27 cellular contexts compared by ENCODE assay signal in the genomic region with DNA sequence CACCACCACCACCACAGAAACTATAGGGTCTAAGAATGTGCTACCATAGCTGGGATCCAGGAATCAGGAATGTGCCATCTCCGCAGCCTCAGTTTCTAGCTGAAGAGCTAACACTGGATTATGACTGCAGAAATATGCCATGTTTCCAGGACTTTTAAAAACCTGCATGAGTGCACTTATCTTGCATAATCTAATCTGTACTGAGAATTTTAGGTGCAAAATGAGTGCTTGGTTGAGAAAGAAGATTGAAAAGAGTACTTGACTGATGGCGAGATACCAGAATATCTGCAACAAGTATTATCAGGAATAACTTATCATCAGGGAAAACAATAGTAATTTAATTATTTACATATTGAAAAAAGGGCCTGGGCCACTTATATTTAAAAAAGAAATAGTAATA.
"Had no signal": no experiment of that assay in that cellular context is flagged by ENCODE, and none has a peak within 500 bp of the region (broad histone marks: within the 10 kb centered on the region; RNA-seq: fewer than 3 reads in every experiment).

No MANE protein-coding gene starts in this region.

- H3K27me3 ChIP-seq: colonic mucosa, esophagus muscularis mucosa, gastrocnemius medialis, gastroesophageal sphincter, heart left ventricle had no signal

- DNase-seq: colonic mucosa; cortex of kidney; dermis blood vessel endothelial cell; dorsolateral prefrontal cortex; effector CD4-positive, alpha-beta T cell; effector CD8-positive, alpha-beta T cell; effector memory CD4-positive, alpha-beta T cell; effector memory CD8-positive, alpha-beta T cell; endodermal cell; erythroblast; esophagus squamous epithelium; foreskin fibroblast; foreskin keratinocyte; foreskin melanocyte; gastrocnemius medialis; glutamatergic neuron; head of caudate nucleus; heart left ventricle had no signal

- H3K27ac ChIP-seq: colonic mucosa, coronary artery, dorsolateral prefrontal cortex, epithelial cell of prostate, esophagus muscularis mucosa, esophagus squamous epithelium, foreskin keratinocyte, gastrocnemius medialis, gastroesophageal sphincter, heart left ventricle had no signal

- ATAC-seq: effector memory CD8-positive, alpha-beta T cell; esophagus mucosa; foreskin keratinocyte; gastrocnemius medialis; gastroesophageal sphincter; heart left ventricle had no signal

- H3K4me3 ChIP-seq: colonic mucosa, coronary artery, dorsolateral prefrontal cortex, esophagus muscularis mucosa, esophagus squamous epithelium, gastrocnemius medialis, gastroesophageal sphincter, heart left ventricle had no signal

- H3K36me3 ChIP-seq: colonic mucosa, esophagus muscularis mucosa, esophagus squamous epithelium, gastrocnemius medialis, gastroesophageal sphincter, heart left ventricle had no signal

- FAIRE-seq: colon, endometrium, frontal cortex had no signal

- H3K9me3 ChIP-seq: colonic mucosa, esophagus squamous epithelium, gastrocnemius medialis had no signal

- H3K4me3 Mint-ChIP-seq: dendritic cell treated with granulocyte-macrophage colony-stimulating factor and Interleukin-4, amounts not matched to agents 40 ng/mL and 50 ng/mL, for 4 days; effector memory CD8-positive, alpha-beta T cell; endodermal cell had no signal

- H3K4me1 ChIP-seq: colonic mucosa, esophagus muscularis mucosa, esophagus squamous epithelium, foreskin keratinocyte, gastroesophageal sphincter had no signal

- H3K27ac Mint-ChIP-seq: dendritic cell treated with granulocyte-macrophage colony-stimulating factor and Interleukin-4, amounts not matched to agents 40 ng/mL and 50 ng/mL, for 4 days; effector memory CD8-positive, alpha-beta T cell; endodermal cell had no signal

- H3K9me3 Mint-ChIP-seq: dendritic cell treated with granulocyte-macrophage colony-stimulating factor and Interleukin-4, amounts not matched to agents 40 ng/mL and 50 ng/mL, for 4 days; endodermal cell had no signal
